In the genomic region with DNA sequence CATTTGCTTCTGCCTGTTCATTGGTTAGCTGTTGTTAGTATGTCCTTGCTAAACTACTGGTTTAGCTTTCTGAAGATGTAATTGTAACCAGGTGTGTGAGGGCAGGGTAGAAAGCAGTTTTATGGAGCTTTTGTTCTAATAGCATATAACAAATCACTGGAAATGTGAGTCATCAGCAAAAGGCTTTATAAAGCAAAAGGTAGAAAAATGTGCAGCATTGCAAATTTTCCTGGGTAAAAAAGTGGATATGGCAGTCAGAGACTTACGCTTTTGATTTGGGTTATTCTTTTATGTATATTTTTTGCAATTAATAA, we compare ENCODE assay signal across 21 cellular contexts.
A peak's percentile ranks its signal among the peaks of the same experiment; 100 is the strongest.
DNase-seq lines count a peak whose midpoint lies in the region; ATAC-seq and TF ChIP-seq lines count a peak whose summit lies in the region.
"Had no signal": no experiment of that assay in that cellular context is flagged by ENCODE, and none has a peak within 500 bp of the region (broad histone marks: within the 10 kb centered on the region; RNA-seq: fewer than 3 reads in every experiment).

No MANE protein-coding gene starts in this region.

- intact Hi-C loops in CD4-positive, alpha-beta T cell (cut with DNase I, micrococcal nuclease), result no loop called here

- H3K27me3 ChIP-seq in neural progenitor cell, result no peaks in the 10 kb centered on the region
- no peaks in the 10 kb centered on the region for H3K27me3 ChIP-seq in CD4-positive, alpha-beta T cell (ENCODE audit: control insufficient read depth, insufficient read depth, low read length)
- H3K27me3 ChIP-seq: BLaER1, spleen had no signal

- no peaks in the 10 kb centered on the region for H3K79me2 ChIP-seq in neural progenitor cell (ENCODE audit: low read depth)

- POLR2A ChIA-PET in CD4-positive, alpha-beta T cell (lab: Charles Lee), result no interaction called here

- CTCF ChIA-PET in CD4-positive, alpha-beta T cell (lab: Charles Lee), result interaction anchor here (1.4 kb wide), 1 partner anchor 8 kb away, joined by 3 read pairs; no protein-coding TSS in a partner anchor

- H3K27ac ChIP-seq in neural progenitor cell (no peak overlapping the region), caudate nucleus (ENCODE audit: low read depth, low read length) (no peak overlapping the region)
- no peak overlapping the region for H3K27ac ChIP-seq in CD4-positive, alpha-beta T cell (ENCODE audit: low read depth, low read length)
- H3K27ac ChIP-seq: BLaER1, prostate gland, spleen had no signal

- H3K9ac ChIP-seq in neural progenitor cell, result no peak overlapping the region
- H3K9ac ChIP-seq: BLaER1 had no signal

- H3K36me3 ChIP-seq in neural progenitor cell, result no peaks in the 10 kb centered on the region
- H3K36me3 ChIP-seq: prostate gland had no signal

- no peak overlapping the region for H3K4me3 Mint-ChIP-seq in neural progenitor cell
- H3K4me3 Mint-ChIP-seq in CD4-positive, alpha-beta T cell, result no peak overlapping the region
- H3K4me3 Mint-ChIP-seq: natural killer cell treated with Interleukin-12 subunit alpha and Interleukin-12 subunit beta and Interleukin-15 and Interleukin-18, amount 100 ng/mL, for 72 hours; T-helper 2 cell treated with Interferon-gamma antibody and Interleukin-4, amounts not matched to agents 5 μg/mL and 100 μg/mL, for 36 hours had no signal

- H3K27ac Mint-ChIP-seq in neural progenitor cell, result no peak overlapping the region
- H3K27ac Mint-ChIP-seq in CD4-positive, alpha-beta T cell, result no peak overlapping the region
- H3K27ac Mint-ChIP-seq: activated T-helper 2 cell treated with anti-CD3 and anti-CD28 coated beads, Interferon-gamma antibody, Interleukin-2, Interleukin-4, amounts not matched to agents 10 μg/mL and 5 μg/mL and 100 μg/mL, durations not matched to agents 14 hours and 24 hours and 36 hours; natural killer cell treated with Interleukin-12 subunit alpha and Interleukin-12 subunit beta and Interleukin-15 and Interleukin-18, amount 100 ng/mL, for 72 hours; T-helper 2 cell treated with Interferon-gamma antibody and Interleukin-4, amounts not matched to agents 5 μg/mL and 100 μg/mL, for 36 hours had no signal

- H3K4me3 ChIP-seq in AG10803 (ENCODE audit: low read length) (no peak overlapping the region), foreskin fibroblast (ENCODE audit: low read depth in 1 of 2, low read length in 2 of 2) (no peak overlapping the region), neural progenitor cell (no peak overlapping the region)
- H3K4me3 ChIP-seq: BLaER1, prostate gland, spleen had no signal

- H4K20me1 ChIP-seq in neural progenitor cell (ENCODE audit: low read depth), result no peaks in the 10 kb centered on the region
- H4K20me1 ChIP-seq: BLaER1 had no signal

- no peak overlapping the region for H3K4me2 ChIP-seq in neural progenitor cell
- H3K4me2 ChIP-seq: BLaER1 had no signal

- H3F3A ChIP-seq in neural progenitor cell (ENCODE audit: low read depth), result no peaks in the 10 kb centered on the region

- H3K4me1 ChIP-seq in neural progenitor cell, result no peaks in the 10 kb centered on the region
- H3K4me1 ChIP-seq: BLaER1, prostate gland, spleen had no signal

- TF ChIP-seq CTCF in AG10803 (conservative IDR thresholded peaks at IDR 0.05; ENCODE audit: low read length) (no peak), foreskin fibroblast (IDR thresholded peaks at IDR 0.05; ENCODE audit: low read depth, low read length) (no peak), neural progenitor cell (IDR thresholded peaks at IDR 0.05) (no peak)
- TF ChIP-seq CTCF in CD4-positive, alpha-beta T cell (IDR thresholded peaks at IDR 0.05), result no peak

- no peak for ATAC-seq in CD4-positive, alpha-beta T cell (ENCODE audit: poor library complexity)
- ATAC-seq: natural killer cell treated with Interleukin-12 subunit alpha and Interleukin-12 subunit beta and Interleukin-15 and Interleukin-18, amount 100 ng/mL, for 72 hours had no signal

- DNase-seq in AG10803 (ENCODE audit: low read depth), result peak; percentile 60
- DNase-seq in HCEC 1CT, result peak; percentile 8
- peak; percentile 8 for DNase-seq in astrocyte of the hippocampus (ENCODE audit: low read depth, low spot score)
- peak; percentile 54 to 82 for DNase-seq in foreskin fibroblast
- DNase-seq in neural progenitor cell (ENCODE audit: low spot score), result no peak
- DNase-seq in CD4-positive, alpha-beta T cell, result no peak
- DNase-seq in caudate nucleus (lab: John Stamatoyannopoulos, UW), result no peak
- no peak for DNase-seq in NCI-H774 (lab: John Stamatoyannopoulos, UW)
- DNase-seq: activated CD4-positive, CD25-positive, alpha-beta regulatory T cell treated with anti-CD3 and anti-CD28 coated beads, Interleukin-2, amount 50 U/mL, for 72 hours; DMS153; head of caudate nucleus; islet precursor cell; Kasumi-1; NCI-H446 treated with DMSO at 0.1 percent for 48 hours; SIG-M5; spleen had no signal

- peaks cover 2% of the 10 kb centered on the region for H3K9me3 ChIP-seq in neural progenitor cell (ENCODE audit: low read depth)
- no peaks in the 10 kb centered on the region for H3K9me3 ChIP-seq in CD4-positive, alpha-beta T cell (ENCODE audit: control insufficient read depth, low read length)
- H3K9me3 ChIP-seq: prostate gland had no signal

- no peaks in the 10 kb centered on the region for H3K27me3 Mint-ChIP-seq in neural progenitor cell (ENCODE audit: insufficient read depth, low read depth)
- no peaks in the 10 kb centered on the region for H3K27me3 Mint-ChIP-seq in CD4-positive, alpha-beta T cell
- H3K27me3 Mint-ChIP-seq: natural killer cell treated with Interleukin-12 subunit alpha and Interleukin-12 subunit beta and Interleukin-15 and Interleukin-18, amount 100 ng/mL, for 72 hours had no signal

- H2AFZ ChIP-seq in neural progenitor cell (replicated peaks), result no peak overlapping the region

- H3K36me3 Mint-ChIP-seq in neural progenitor cell, result peaks cover 5% of the 10 kb centered on the region
- H3K36me3 Mint-ChIP-seq in CD4-positive, alpha-beta T cell (ENCODE audit: low read depth), result peaks cover 52% of the 10 kb centered on the region

- H3K9me3 Mint-ChIP-seq in neural progenitor cell, result peaks cover 5% of the 10 kb centered on the region
- no peaks in the 10 kb centered on the region for H3K9me3 Mint-ChIP-seq in CD4-positive, alpha-beta T cell
- H3K9me3 Mint-ChIP-seq: activated T-helper 2 cell treated with anti-CD3 and anti-CD28 coated beads, Interferon-gamma antibody, Interleukin-2, Interleukin-4, amounts not matched to agents 10 μg/mL and 5 μg/mL and 100 μg/mL, durations not matched to agents 14 hours and 24 hours and 36 hours; natural killer cell treated with Interleukin-12 subunit alpha and Interleukin-12 subunit beta and Interleukin-15 and Interleukin-18, amount 100 ng/mL, for 72 hours; T-helper 2 cell treated with Interferon-gamma antibody and Interleukin-4, amounts not matched to agents 5 μg/mL and 100 μg/mL, for 36 hours had no signal

- H3K4me1 Mint-ChIP-seq in neural progenitor cell, result no peaks in the 10 kb centered on the region
- H3K4me1 Mint-ChIP-seq in CD4-positive, alpha-beta T cell (ENCODE audit: low read depth), result peaks cover 34% of the 10 kb centered on the region

Comparison
In these comparisons a context has a peak if more than half of its experiments do, and no peak if none do; other contexts are left out.
1. DNase-seq: peak in AG10803 (single experiment), HCEC 1CT (single experiment), astrocyte of the hippocampus (single experiment) and foreskin fibroblast (2 of 2); none in neural progenitor cell (single experiment), CD4-positive, alpha-beta T cell (0 of 10), caudate nucleus (0 of 61) and NCI-H774 (single experiment).